Comparison of ENCODE assay signal across 9 cellular contexts in the genomic region with DNA sequence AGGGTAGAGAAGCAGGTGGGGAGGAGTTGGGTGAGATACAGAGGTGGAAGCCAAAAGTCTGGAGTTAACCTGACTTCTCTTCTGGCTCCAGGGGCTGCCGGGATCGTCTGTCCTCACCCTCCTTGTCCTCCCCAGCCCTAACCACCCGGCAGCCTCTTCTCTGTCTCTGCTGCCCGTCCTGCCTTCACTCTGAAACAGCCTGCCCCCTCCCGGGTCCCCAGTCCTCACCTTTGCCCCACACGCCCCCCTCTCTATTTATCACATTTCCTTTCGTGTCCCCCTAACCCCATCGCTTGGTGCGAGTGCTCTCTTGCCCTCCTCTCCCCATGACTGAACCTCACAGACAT. TPM values are rescaled to one million over a fixed set of nuclear protein-coding genes. Genes with fewer than 3 reads are reported as not detected.
DNase-seq lines count a peak whose midpoint lies in the region; ATAC-seq and TF ChIP-seq lines count a peak whose summit lies in the region.
"Had no signal": no experiment of that assay in that cellular context is flagged by ENCODE, and none has a peak within 500 bp of the region (broad histone marks: within the 10 kb centered on the region; RNA-seq: fewer than 3 reads in every experiment).

No MANE protein-coding gene starts in this region.

- H3K36me3 Mint-ChIP-seq in activated naive CD8-positive, alpha-beta T cell treated with anti-CD3 and anti-CD28 coated beads, Interleukin-2, amount 10 ng/mL, durations not matched to agents 7 days and 5 days, result peaks cover 10% of the 10 kb centered on the region

- peak; percentile 21 for DNase-seq in GM13977 (ENCODE audit: low spot score)
- no peak for DNase-seq in activated naive CD8-positive, alpha-beta T cell treated with anti-CD3 and anti-CD28 coated beads, Interleukin-2, amount 10 ng/mL, durations not matched to agents 7 days and 5 days
- peak in 1 of 3 donors; percentile 40 for DNase-seq in right cardiac atrium
- DNase-seq in gastrocnemius medialis, result no peak
- no peak for DNase-seq in thyroid gland
- DNase-seq in NCI-H1092 treated with DMSO at 0.1 percent for 48 hours (lab: John Stamatoyannopoulos, UW), result no peak
- no peak for DNase-seq in NCI-H82 (lab: John Stamatoyannopoulos, UW)
- DNase-seq: effector CD4-positive, alpha-beta T cell had no signal

- no peaks in the 10 kb centered on the region for H3K27me3 ChIP-seq in right cardiac atrium (ENCODE audit: control insufficient read depth, insufficient read depth)
- H3K27me3 ChIP-seq in gastrocnemius medialis, result peaks cover 0 to 2% (median 0%) of the 10 kb centered on the region in 3 donors
- no peaks in the 10 kb centered on the region for H3K27me3 ChIP-seq in thyroid gland

- peaks cover 34% of the 10 kb centered on the region for H3K4me1 Mint-ChIP-seq in activated naive CD8-positive, alpha-beta T cell treated with anti-CD3 and anti-CD28 coated beads, Interleukin-2, amount 10 ng/mL, durations not matched to agents 7 days and 5 days

- peak overlapping the region; percentile 18 for H3K27ac Mint-ChIP-seq in activated naive CD8-positive, alpha-beta T cell treated with anti-CD3 and anti-CD28 coated beads, Interleukin-2, amount 10 ng/mL, durations not matched to agents 7 days and 5 days

- POLR2A ChIA-PET in activated naive CD8-positive, alpha-beta T cell treated with anti-CD3 and anti-CD28 coated beads, Interleukin-2, amount 10 ng/mL, durations not matched to agents 7 days and 5 days (lab: Charles Lee), result no interaction called here

- no peaks in the 10 kb centered on the region for H3K9me3 ChIP-seq in right cardiac atrium (ENCODE audit: control insufficient read depth, low read length)
- no peaks in the 10 kb centered on the region for H3K9me3 ChIP-seq in gastrocnemius medialis
- H3K9me3 ChIP-seq in thyroid gland, result no peaks in the 10 kb centered on the region

- intact Hi-C loops in right cardiac atrium (cut with DNase I), result no loop called here
- intact Hi-C loops in gastrocnemius medialis (cut with DNase I; ENCODE audit: low total_unique reads), result no loop called here
- intact Hi-C loops in thyroid gland (cut with DNase I), result no loop called here

- no peaks in the 10 kb centered on the region for H3K4me1 ChIP-seq in right cardiac atrium (ENCODE audit: control insufficient read depth, insufficient read depth, low read length)
- H3K4me1 ChIP-seq in gastrocnemius medialis, result peaks cover 15 to 18% of the 10 kb centered on the region in 2 donors
- H3K4me1 ChIP-seq in thyroid gland, result peaks cover 17 to 19% of the 10 kb centered on the region in 2 donors

- H3K27me3 Mint-ChIP-seq in activated naive CD8-positive, alpha-beta T cell treated with anti-CD3 and anti-CD28 coated beads, Interleukin-2, amount 10 ng/mL, durations not matched to agents 7 days and 5 days, result peaks cover 16% of the 10 kb centered on the region

- TF ChIP-seq POLR2A in gastrocnemius medialis (IDR thresholded peaks at IDR 0.05) (no peak), thyroid gland (IDR thresholded peaks at IDR 0.05) (no peak)

- H3K4me3 ChIP-seq in right cardiac atrium (ENCODE audit: low read length) (peak overlapping the region; percentile 62), gastrocnemius medialis (peak overlapping the region; percentile 30 to 61 (median 52)), thyroid gland (replicated peaks in 1 of 3) (peak overlapping the region in 1 of 3 donors; percentile 31)

- no peak for TF ChIP-seq CTCF in GM13977 (IDR thresholded peaks at IDR 0.05; ENCODE audit: extremely low read depth, insufficient read depth, missing control alignments)
- TF ChIP-seq CTCF in gastrocnemius medialis (IDR thresholded peaks at IDR 0.05 in 4 of 5, conservative IDR thresholded peaks at IDR 0.05 in 1 of 5), result no peak
- no peak for TF ChIP-seq CTCF in thyroid gland (IDR thresholded peaks at IDR 0.05)

- no peak for ATAC-seq in activated naive CD8-positive, alpha-beta T cell treated with anti-CD3 and anti-CD28 coated beads, Interleukin-2, amount 10 ng/mL, durations not matched to agents 7 days and 5 days (ENCODE audit: low read depth)
- ATAC-seq in right cardiac atrium (peak in 1 of 2 donors; percentile 15), gastrocnemius medialis (no peak), HG03354 (IDR thresholded peaks at IDR 0.05; ENCODE audit: poor library complexity, severe bottlenecking, unreplicated experiment) (no peak)

- in situ Hi-C loops in GM13977 (cut with MboI; ENCODE audit: low pct_unique_long_range_greater_than_20kb, low sequenced_read_pairs, unreplicated experiment) (no loop called here), gastrocnemius medialis (cut with MboI; ENCODE audit: low sequenced_read_pairs in 4 of 4) (no loop called here)

- 14% methylated on average over 9 of the region's 9 CpGs for WGBS in right cardiac atrium
- 15 to 16% methylated on average over 9 of the region's 9 CpGs for WGBS in thyroid gland, 2 donors

- no peaks in the 10 kb centered on the region for H3K9me3 Mint-ChIP-seq in activated naive CD8-positive, alpha-beta T cell treated with anti-CD3 and anti-CD28 coated beads, Interleukin-2, amount 10 ng/mL, durations not matched to agents 7 days and 5 days

- peak overlapping the region; percentile 81 for H3K4me3 Mint-ChIP-seq in activated naive CD8-positive, alpha-beta T cell treated with anti-CD3 and anti-CD28 coated beads, Interleukin-2, amount 10 ng/mL, durations not matched to agents 7 days and 5 days

- H3K36me3 ChIP-seq in gastrocnemius medialis (peaks cover 0 to 16% of the 10 kb centered on the region in 2 donors), thyroid gland (peaks cover 0 to 8% of the 10 kb centered on the region in 2 donors)

- no peak overlapping the region for H3K27ac ChIP-seq in right cardiac atrium (ENCODE audit: low read length)
- H3K27ac ChIP-seq in gastrocnemius medialis, result peak overlapping the region in 2 of 4 donors; percentile 6 to 18
- H3K27ac ChIP-seq in thyroid gland, result peak overlapping the region in 1 of 3 donors; percentile 36

RNA-seq across cellular contexts. Expression of gene RING1, which starts 5.7 kb away (rescaled TPM):
- 10 to 100 TPM; 41.2 to 41.8 TPM for total RNA-seq in activated naive CD8-positive, alpha-beta T cell treated with anti-CD3 and anti-CD28 coated beads, Interleukin-2, amount 10 ng/mL, durations not matched to agents 7 days and 5 days
- total RNA-seq in right cardiac atrium (10 to 100 TPM; 30.4 to 38.2 (median 34.4) TPM), gastrocnemius medialis (10 to 100 TPM in 3 of 4 donors, 1 to 10 TPM in 1; 7.4 to 16.3 (median 12.1) TPM), thyroid gland (10 to 100 TPM; 20.3 to 40.2 (median 24.7) TPM)
- polyA plus RNA-seq in right cardiac atrium, result 33.7 TPM

RNA-seq across cellular contexts. Expression of gene HSD17B8, which starts 9.5 kb away (rescaled TPM):
- 10 to 100 TPM; 21.1 to 21.8 TPM for total RNA-seq in activated naive CD8-positive, alpha-beta T cell treated with anti-CD3 and anti-CD28 coated beads, Interleukin-2, amount 10 ng/mL, durations not matched to agents 7 days and 5 days
- total RNA-seq in right cardiac atrium (10 to 100 TPM; 16.9 to 20.2 (median 19.1) TPM), gastrocnemius medialis (10 to 100 TPM in 3 of 4 donors, 1 to 10 TPM in 1; 7.9 to 28.3 (median 14.3) TPM), thyroid gland (10 to 100 TPM; 30.2 to 79.4 (median 40.9) TPM)
- 16.9 TPM for polyA plus RNA-seq in right cardiac atrium

RNA-seq across cellular contexts. Expression of gene SLC39A7, which starts 13.3 kb away (rescaled TPM):
- total RNA-seq in activated naive CD8-positive, alpha-beta T cell treated with anti-CD3 and anti-CD28 coated beads, Interleukin-2, amount 10 ng/mL, durations not matched to agents 7 days and 5 days, result 10 to 100 TPM; 41.7 to 44.8 TPM
- total RNA-seq in right cardiac atrium, result 100 to 1,000 TPM in 1 of 4 donors, 10 to 100 TPM in 3; 59.0 to 124 (median 81.6) TPM
- 78.6 TPM for polyA plus RNA-seq in right cardiac atrium
- 10 to 100 TPM; 21.9 to 45.4 (median 26.2) TPM for total RNA-seq in gastrocnemius medialis
- 100 to 1,000 TPM in 3 of 4 donors, 10 to 100 TPM in 1; 90.8 to 191 (median 153) TPM for total RNA-seq in thyroid gland

RNA-seq across cellular contexts. Expression of gene RXRB, which starts 13.5 kb away (rescaled TPM):
- 10 to 100 TPM; 54.6 to 60.0 TPM for total RNA-seq in activated naive CD8-positive, alpha-beta T cell treated with anti-CD3 and anti-CD28 coated beads, Interleukin-2, amount 10 ng/mL, durations not matched to agents 7 days and 5 days
- total RNA-seq in right cardiac atrium, result 10 to 100 TPM; 32.8 to 44.8 (median 35.0) TPM
- 31.7 TPM for polyA plus RNA-seq in right cardiac atrium
- total RNA-seq in gastrocnemius medialis, result 10 to 100 TPM; 20.8 to 38.4 (median 24.6) TPM
- 10 to 100 TPM; 29.6 to 46.8 (median 41.2) TPM for total RNA-seq in thyroid gland

RNA-seq across cellular contexts. Expression of gene COL11A2, which starts 21.7 kb away (rescaled TPM):
- total RNA-seq in activated naive CD8-positive, alpha-beta T cell treated with anti-CD3 and anti-CD28 coated beads, Interleukin-2, amount 10 ng/mL, durations not matched to agents 7 days and 5 days, result 1 to 10 TPM in 1 of 2 experiments, under 1 TPM in 1; 1.00 to 1.1 TPM
- total RNA-seq in right cardiac atrium (1 to 10 TPM; 1.5 to 4.0 (median 2.3) TPM), gastrocnemius medialis (under 1 TPM; 0.31 to 0.92 (median 0.47) TPM), thyroid gland (1 to 10 TPM in 3 of 4 donors, under 1 TPM in 1; 0.68 to 2.8 (median 2.0) TPM)
- 3.7 TPM for polyA plus RNA-seq in right cardiac atrium
